Comparison of ENCODE assay signal across 14 cellular contexts in genomic region chr10:132158122-132158741, GRCh38. TPM values are rescaled to one million over a fixed set of nuclear protein-coding genes. Genes with fewer than 3 reads are reported as not detected.
DNase-seq lines count a peak whose midpoint lies in the region; ATAC-seq, FAIRE-seq and TF ChIP-seq lines count a peak whose summit lies in the region.
"Had no signal": no experiment of that assay in that cellular context is flagged by ENCODE, and none has a peak within 500 bp of the region (broad histone marks: within the 10 kb centered on the region; RNA-seq: fewer than 3 reads in every experiment).

No MANE protein-coding gene starts in this region.

- FAIRE-seq in urothelium cell line (lab: Jason Lieb, UNC) = no peak
- FAIRE-seq: GM18507, small intestine had no signal

- no peaks in the 10 kb centered on the region for H3K27me3 ChIP-seq in left ventricle myocardium inferior (ENCODE audit: low read depth)
- H3K27me3 ChIP-seq: brain microvascular endothelial cell had no signal

- H3K9me3 ChIP-seq in left ventricle myocardium inferior (replicated peaks) = no peaks in the 10 kb centered on the region
- H3K9me3 ChIP-seq: esophagus squamous epithelium had no signal

- intact Hi-C loops in activated T-helper 1 cell treated with anti-CD3 and anti-CD28 coated beads, Interleukin-12 subunit alpha, Interleukin-12 subunit beta, Interleukin-2, Interleukin-4 antibody, amounts not matched to agents 30 ng/mL and 10 ng/mL and 1 ng/mL, durations not matched to agents 14 hours and 24 hours and 36 hours (cut with micrococcal nuclease) = loop anchor here (1.0 to 5.0 kb wide), 4 partner anchors 28 to 379 kb away; partner anchors contain the start of genes DPYSL4, INPP5A and PPP2R2D
- intact Hi-C loops in natural killer cell (cut with micrococcal nuclease) = loop anchor here (5.0 kb wide), 1 partner anchor 256 kb away; the partner anchor contains the start of gene PPP2R2D
- intact Hi-C loops in left ventricle myocardium inferior (cut with micrococcal nuclease) = no loop called here

- H3K4me3 ChIP-seq in left ventricle myocardium inferior = no peak overlapping the region
- H3K4me3 ChIP-seq: esophagus squamous epithelium had no signal

- ATAC-seq in natural killer cell = peak; percentile 44 to 60 (median 51)
- no peak for ATAC-seq in GM18861 (IDR thresholded peaks at IDR 0.05; ENCODE audit: unreplicated experiment)

- TF ChIP-seq CTCF in natural killer cell (IDR thresholded peaks at IDR 0.05) (no peak), left ventricle myocardium inferior (IDR thresholded peaks at IDR 0.05; ENCODE audit: borderline replicate concordance) (no peak)

- H3K4me1 ChIP-seq in left ventricle myocardium inferior = peaks cover 15% of the 10 kb centered on the region

- no peak overlapping the region for H3K4me3 Mint-ChIP-seq in activated T-helper 1 cell treated with anti-CD3 and anti-CD28 coated beads, Interleukin-12 subunit alpha, Interleukin-12 subunit beta, Interleukin-2, Interleukin-4 antibody, amounts not matched to agents 30 ng/mL and 10 ng/mL and 1 ng/mL, durations not matched to agents 14 hours and 24 hours and 36 hours
- no peak overlapping the region for H3K4me3 Mint-ChIP-seq in natural killer cell
- H3K4me3 Mint-ChIP-seq: nephron had no signal

- peaks cover 2% of the 10 kb centered on the region for H3K27me3 Mint-ChIP-seq in activated T-helper 1 cell treated with anti-CD3 and anti-CD28 coated beads, Interleukin-12 subunit alpha, Interleukin-12 subunit beta, Interleukin-2, Interleukin-4 antibody, amounts not matched to agents 30 ng/mL and 10 ng/mL and 1 ng/mL, durations not matched to agents 14 hours and 24 hours and 36 hours (ENCODE audit: insufficient read depth)
- no peaks in the 10 kb centered on the region for H3K27me3 Mint-ChIP-seq in natural killer cell (ENCODE audit: low read depth in 2 of 2)

- peaks cover 6% of the 10 kb centered on the region for H3K36me3 ChIP-seq in left ventricle myocardium inferior
- H3K36me3 ChIP-seq: brain microvascular endothelial cell, esophagus squamous epithelium had no signal

- DNase-seq in NCI-H1417 (lab: John Stamatoyannopoulos, UW) (peak in 2 of 3 experiments; percentile 3 to 29), NCI-H1417 treated with DMSO at 0.1 percent for 48 hours (lab: John Stamatoyannopoulos, UW) (no peak), NCI-H69 (lab: John Stamatoyannopoulos, UW) (peak; percentile 33), natural killer cell (peak; percentile 39), left ventricle myocardium inferior (no peak), urothelium cell line (ENCODE audit: low spot score) (no peak)
- peak; percentile 40 for DNase-seq in activated T-helper 1 cell treated with anti-CD3 and anti-CD28 coated beads, Interleukin-12 subunit alpha, Interleukin-12 subunit beta, Interleukin-2, Interleukin-4 antibody, amounts not matched to agents 30 ng/mL and 10 ng/mL and 1 ng/mL, durations not matched to agents 14 hours and 24 hours and 36 hours (ENCODE audit: low spot score)
- DNase-seq: brain microvascular endothelial cell, esophagus squamous epithelium, NCI-H2171, small intestine had no signal

- peak overlapping the region; percentile 83 for H3K27ac Mint-ChIP-seq in activated T-helper 1 cell treated with anti-CD3 and anti-CD28 coated beads, Interleukin-12 subunit alpha, Interleukin-12 subunit beta, Interleukin-2, Interleukin-4 antibody, amounts not matched to agents 30 ng/mL and 10 ng/mL and 1 ng/mL, durations not matched to agents 14 hours and 24 hours and 36 hours
- peak overlapping the region; percentile 89 to 98 for H3K27ac Mint-ChIP-seq in natural killer cell
- H3K27ac Mint-ChIP-seq: nephron had no signal

- H3K4me1 Mint-ChIP-seq in activated T-helper 1 cell treated with anti-CD3 and anti-CD28 coated beads, Interleukin-12 subunit alpha, Interleukin-12 subunit beta, Interleukin-2, Interleukin-4 antibody, amounts not matched to agents 30 ng/mL and 10 ng/mL and 1 ng/mL, durations not matched to agents 14 hours and 24 hours and 36 hours (ENCODE audit: low read depth) = peaks cover 28% of the 10 kb centered on the region
- peaks cover 17 to 36% of the 10 kb centered on the region in 2 donors for H3K4me1 Mint-ChIP-seq in natural killer cell

- H3K27ac ChIP-seq in left ventricle myocardium inferior (replicated peaks) = no peak overlapping the region
- H3K27ac ChIP-seq: brain microvascular endothelial cell, esophagus squamous epithelium had no signal

- no peaks in the 10 kb centered on the region for H3K9me3 Mint-ChIP-seq in activated T-helper 1 cell treated with anti-CD3 and anti-CD28 coated beads, Interleukin-12 subunit alpha, Interleukin-12 subunit beta, Interleukin-2, Interleukin-4 antibody, amounts not matched to agents 30 ng/mL and 10 ng/mL and 1 ng/mL, durations not matched to agents 14 hours and 24 hours and 36 hours
- H3K9me3 Mint-ChIP-seq in natural killer cell = peaks cover 3 to 17% of the 10 kb centered on the region in 2 donors
- H3K9me3 Mint-ChIP-seq: nephron had no signal

- peaks cover 4% of the 10 kb centered on the region for H3K36me3 Mint-ChIP-seq in activated T-helper 1 cell treated with anti-CD3 and anti-CD28 coated beads, Interleukin-12 subunit alpha, Interleukin-12 subunit beta, Interleukin-2, Interleukin-4 antibody, amounts not matched to agents 30 ng/mL and 10 ng/mL and 1 ng/mL, durations not matched to agents 14 hours and 24 hours and 36 hours (ENCODE audit: low read depth)
- no peaks in the 10 kb centered on the region for H3K36me3 Mint-ChIP-seq in natural killer cell

RNA-seq across cellular contexts. Expression of gene DPYSL4, which starts 28.5 kb away (rescaled TPM):
- total RNA-seq in activated T-helper 1 cell treated with anti-CD3 and anti-CD28 coated beads, Interleukin-12 subunit alpha, Interleukin-12 subunit beta, Interleukin-2, Interleukin-4 antibody, amounts not matched to agents 30 ng/mL and 10 ng/mL and 1 ng/mL, durations not matched to agents 14 hours and 24 hours and 36 hours = 24.1 and 24.7 TPM in 2 replicates
- total RNA-seq in natural killer cell (1 to 10 TPM in 2 of 3 donors, under 1 TPM in 1; 0.40 to 1.3 (median 1.0) TPM), left ventricle myocardium inferior (42.8 TPM)

Comparison
In these comparisons a context has a peak if more than half of its experiments do, and no peak if none do; other contexts are left out.
1. DNase-seq: peak in NCI-H1417 (2 of 3), NCI-H69 (single experiment), activated T-helper 1 cell treated with anti-CD3 and anti-CD28 coated beads, Interleukin-12 subunit alpha, Interleukin-12 subunit beta, Interleukin-2, Interleukin-4 antibody, amounts not matched to agents 30 ng/mL and 10 ng/mL and 1 ng/mL, durations not matched to agents 14 hours and 24 hours and 36 hours (single experiment) and natural killer cell (single experiment); none in NCI-H1417 treated with DMSO at 0.1 percent for 48 hours (single experiment), left ventricle myocardium inferior (single experiment) and urothelium cell line (single experiment).
2. RNA of gene DPYSL4, which starts 28.5 kb away (total RNA-seq): 42.8 TPM in left ventricle myocardium inferior (single experiment) and 24.1 to 24.7 TPM in activated T-helper 1 cell treated with anti-CD3 and anti-CD28 coated beads, Interleukin-12 subunit alpha, Interleukin-12 subunit beta, Interleukin-2, Interleukin-4 antibody, amounts not matched to agents 30 ng/mL and 10 ng/mL and 1 ng/mL, durations not matched to agents 14 hours and 24 hours and 36 hours; 0.40 to 1.3 TPM in natural killer cell; every median in the first group is over 10 times any median in the second.